ENCODE assay signal across 9 cellular contexts in the genomic region with DNA sequence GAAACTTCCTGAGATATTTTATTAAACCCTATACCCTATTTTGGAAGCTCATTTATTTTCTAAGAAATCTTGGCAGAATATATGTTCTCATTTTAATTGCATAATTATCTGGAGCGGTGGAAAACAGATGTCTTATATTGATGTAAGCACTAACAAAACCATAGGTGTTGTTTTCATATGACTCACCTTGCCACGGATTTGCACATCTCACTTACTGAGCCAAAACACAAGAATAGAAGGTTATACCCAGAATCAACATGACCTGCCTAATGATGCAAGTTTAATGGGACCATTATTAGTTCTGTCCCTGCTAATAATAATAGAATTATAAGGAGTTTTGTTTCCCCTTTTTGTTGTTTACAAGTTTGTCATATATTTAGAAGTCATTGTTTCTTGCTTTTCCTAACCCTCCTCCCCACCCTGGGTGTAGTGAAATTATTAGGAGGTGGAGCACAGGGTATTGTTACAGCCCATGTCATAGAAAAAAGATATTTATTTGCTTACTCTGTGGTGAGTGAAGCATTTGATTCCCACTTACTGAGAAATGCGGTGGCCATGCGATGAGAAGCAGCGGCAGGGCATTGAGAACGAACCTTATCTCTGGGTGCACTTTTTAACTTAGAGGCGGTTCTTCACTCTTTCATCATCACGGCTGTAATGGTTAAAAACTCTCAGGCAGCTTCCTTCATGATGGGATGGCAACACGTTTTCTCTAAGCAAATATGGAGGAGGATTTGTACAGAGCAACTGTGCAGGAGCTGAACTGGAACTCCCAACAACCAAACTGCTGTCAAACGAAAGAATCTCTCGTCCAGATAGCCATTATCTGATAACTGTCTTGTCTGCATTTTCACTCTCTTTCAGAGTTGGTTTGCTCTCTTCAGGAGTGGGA. TPM values are rescaled to one million over a fixed set of nuclear protein-coding genes. Genes with fewer than 3 reads are reported as not detected.
DNase-seq lines count a peak whose midpoint lies in the region; ATAC-seq, FAIRE-seq and TF ChIP-seq lines count a peak whose summit lies in the region.
"Had no signal": no experiment of that assay in that cellular context is flagged by ENCODE, and none has a peak within 500 bp of the region (broad histone marks: within the 10 kb centered on the region; RNA-seq: fewer than 3 reads in every experiment).

No MANE protein-coding gene starts in this region.

- no peaks in the 10 kb centered on the region for H3K27me3 ChIP-seq in right atrium auricular region

- TF ChIP-seq POLR2A in H54 (IDR thresholded peaks at IDR 0.05; ENCODE audit: low read depth, low read length) = no peak

- no peaks in the 10 kb centered on the region for H3K9me3 ChIP-seq in right atrium auricular region

- peak overlapping the region; percentile 28 to 37 for H3K4me3 ChIP-seq in right atrium auricular region

- no peak for TF ChIP-seq CTCF in right atrium auricular region (IDR thresholded peaks at IDR 0.05)

- no peaks in the 10 kb centered on the region for H3K36me3 ChIP-seq in right atrium auricular region

- H3K4me1 ChIP-seq in right atrium auricular region = peaks cover 0 to 8% of the 10 kb centered on the region in 2 donors

- peak; percentile 71 for ATAC-seq in GM21515 (IDR thresholded peaks at IDR 0.05; ENCODE audit: unreplicated experiment)
- ATAC-seq in HG03558 (IDR thresholded peaks at IDR 0.05; ENCODE audit: extremely low read depth, unreplicated experiment) = peak; percentile 62
- ATAC-seq: Panc1 had no signal

- DNase-seq in GM18507 (ENCODE audit: extremely low spot score, insufficient read length, low read depth) = no peak
- DNase-seq in right atrium auricular region (ENCODE audit: low spot score) = no peak
- no peak for DNase-seq in activated gamma-delta T cell (lab: John Stamatoyannopoulos, UW)
- no peak for DNase-seq in DMS114 treated with DMSO at 0.1 percent for 48 hours (lab: John Stamatoyannopoulos, UW; ENCODE audit: unreplicated experiment)
- DNase-seq in AG20443 (ENCODE audit: low spot score) = no peak
- no peak for DNase-seq in H54 (ENCODE audit: insufficient read length, low spot score)

- FAIRE-seq in GM18507 (lab: Jason Lieb, UNC) (peak; percentile 65), H54 (lab: Jason Lieb, UNC) (no peak)

- peak overlapping the region; percentile 32 to 55 for H3K27ac ChIP-seq in right atrium auricular region

RNA-seq across cellular contexts. Expression of gene IL5RA, which starts 0.5 kb away (rescaled TPM):
- 1 to 10 TPM in 1 of 2 donors, under 1 TPM in 1; 0.51 to 2.6 TPM for total RNA-seq in right atrium auricular region

RNA-seq across cellular contexts. Expression of gene TRNT1, which starts 17.1 kb away (rescaled TPM):
- total RNA-seq in right atrium auricular region = 1 to 10 TPM; 5.8 to 7.9 TPM
